25 cellular contexts compared by ENCODE assay signal in the genomic region with DNA sequence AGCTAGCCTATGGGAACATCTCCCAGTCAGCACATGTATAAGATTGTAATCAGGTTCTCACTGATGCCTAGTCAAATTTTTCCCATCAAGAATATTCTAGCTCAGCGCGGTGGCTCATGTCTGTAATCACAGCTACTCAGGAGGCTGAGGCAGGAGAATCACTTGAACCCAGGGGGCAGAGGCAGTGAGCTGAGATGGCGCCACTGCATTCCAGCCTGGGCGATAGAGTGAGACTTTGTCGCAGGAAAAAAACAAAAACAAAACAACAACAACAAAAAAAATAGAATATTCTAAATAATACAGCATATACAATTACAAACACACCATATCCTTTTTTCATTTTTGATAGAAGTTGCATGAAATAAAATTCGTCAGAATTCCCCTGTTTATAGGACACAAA.
"Had no signal": no experiment of that assay in that cellular context is flagged by ENCODE, and none has a peak within 500 bp of the region (broad histone marks: within the 10 kb centered on the region; RNA-seq: fewer than 3 reads in every experiment).

No MANE protein-coding gene starts in this region.

- H3K4me1 Mint-ChIP-seq: endodermal cell had no signal

- H3K4me3 ChIP-seq: colonic mucosa, coronary artery, dorsolateral prefrontal cortex, esophagus muscularis mucosa, esophagus squamous epithelium, gastrocnemius medialis, gastroesophageal sphincter, heart left ventricle, heart right ventricle had no signal

- DNase-seq: colonic mucosa; cortex of kidney; dermis blood vessel endothelial cell; dorsolateral prefrontal cortex; effector CD4-positive, alpha-beta T cell; effector CD8-positive, alpha-beta T cell; effector memory CD4-positive, alpha-beta T cell; effector memory CD8-positive, alpha-beta T cell; endodermal cell; erythroblast; esophagus squamous epithelium; foreskin fibroblast; foreskin keratinocyte; foreskin melanocyte; gastrocnemius medialis; glutamatergic neuron; head of caudate nucleus; heart left ventricle; heart right ventricle had no signal

- H3K36me3 ChIP-seq: colonic mucosa, esophagus muscularis mucosa, esophagus squamous epithelium, gastrocnemius medialis, gastroesophageal sphincter, heart left ventricle, heart right ventricle had no signal

- ATAC-seq: effector memory CD8-positive, alpha-beta T cell; esophagus mucosa; foreskin keratinocyte; gastrocnemius medialis; gastroesophageal sphincter; heart left ventricle; heart right ventricle had no signal

- H3K27me3 Mint-ChIP-seq: dendritic cell treated with granulocyte-macrophage colony-stimulating factor and Interleukin-4, amounts not matched to agents 40 ng/mL and 50 ng/mL, for 4 days had no signal

- H3K4me1 ChIP-seq: colonic mucosa, esophagus muscularis mucosa, esophagus squamous epithelium, foreskin keratinocyte, gastrocnemius medialis, gastroesophageal sphincter, heart left ventricle, heart right ventricle had no signal

- H3K4me3 Mint-ChIP-seq: dendritic cell treated with granulocyte-macrophage colony-stimulating factor and Interleukin-4, amounts not matched to agents 40 ng/mL and 50 ng/mL, for 4 days; effector memory CD8-positive, alpha-beta T cell; endodermal cell had no signal

- H3K27ac ChIP-seq: colonic mucosa, coronary artery, dorsolateral prefrontal cortex, epithelial cell of prostate, esophagus muscularis mucosa, esophagus squamous epithelium, foreskin keratinocyte, gastrocnemius medialis, gastroesophageal sphincter, heart left ventricle, heart right ventricle had no signal

- H3K27ac Mint-ChIP-seq: dendritic cell treated with granulocyte-macrophage colony-stimulating factor and Interleukin-4, amounts not matched to agents 40 ng/mL and 50 ng/mL, for 4 days; effector memory CD8-positive, alpha-beta T cell; endodermal cell had no signal

- H3K27me3 ChIP-seq: colonic mucosa, dorsolateral prefrontal cortex, esophagus muscularis mucosa, esophagus squamous epithelium, foreskin keratinocyte, gastrocnemius medialis, gastroesophageal sphincter, heart left ventricle, heart right ventricle had no signal
